ENCODE assay signal across 8 cellular contexts in the genomic region with DNA sequence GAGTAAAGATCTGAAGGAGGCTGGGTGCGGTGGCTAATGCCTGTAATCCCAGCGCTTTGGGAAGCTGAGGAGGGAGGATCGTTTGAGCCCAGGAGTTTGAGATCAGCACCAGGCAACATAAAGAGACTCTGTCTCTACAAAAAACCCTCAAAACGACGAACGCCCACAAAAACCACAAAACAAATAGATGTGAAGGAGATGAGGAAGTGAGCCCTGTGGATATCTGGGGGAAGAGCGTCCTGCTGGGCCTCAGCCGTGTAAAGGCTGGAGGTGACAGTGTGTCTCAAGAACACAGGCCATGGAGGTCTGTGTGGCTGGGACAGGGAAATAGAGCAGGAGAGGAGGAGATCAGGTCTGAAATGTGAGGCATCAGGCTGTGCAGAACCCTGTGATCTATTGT.
A peak's percentile ranks its signal among the peaks of the same experiment; 100 is the strongest.
DNase-seq lines count a peak whose midpoint lies in the region; ATAC-seq lines count a peak whose summit lies in the region.

No MANE protein-coding gene starts in this region.

- ATAC-seq in GM18498 (IDR thresholded peaks at IDR 0.05; ENCODE audit: unreplicated experiment) (peak; percentile 89), GM21717 (IDR thresholded peaks at IDR 0.05; ENCODE audit: unreplicated experiment) (peak; percentile 95)

- peaks cover 11% of the 10 kb centered on the region for H3K36me3 Mint-ChIP-seq in activated naive CD8-positive, alpha-beta T cell treated with anti-CD3 and anti-CD28 coated beads for 36 hours

- H3K27ac Mint-ChIP-seq in activated naive CD8-positive, alpha-beta T cell treated with anti-CD3 and anti-CD28 coated beads for 36 hours, result no peak overlapping the region

- no peaks in the 10 kb centered on the region for H3K27me3 Mint-ChIP-seq in activated naive CD8-positive, alpha-beta T cell treated with anti-CD3 and anti-CD28 coated beads for 36 hours

- no peak overlapping the region for H3K4me3 Mint-ChIP-seq in activated naive CD8-positive, alpha-beta T cell treated with anti-CD3 and anti-CD28 coated beads for 36 hours

- no peak overlapping the region for H3K4me3 ChIP-seq in Jurkat, Clone E6-1 (ENCODE audit: low read length)

- peaks cover 22% of the 10 kb centered on the region for H3K4me1 Mint-ChIP-seq in activated naive CD8-positive, alpha-beta T cell treated with anti-CD3 and anti-CD28 coated beads for 36 hours

- no peaks in the 10 kb centered on the region for H3K9me3 Mint-ChIP-seq in activated naive CD8-positive, alpha-beta T cell treated with anti-CD3 and anti-CD28 coated beads for 36 hours

- DNase-seq in Jurkat, Clone E6-1 (ENCODE audit: low read depth, low spot score), result peak; percentile 72
- DNase-seq in activated naive CD8-positive, alpha-beta T cell treated with anti-CD3 and anti-CD28 coated beads for 36 hours, result peak; percentile 2
- DNase-seq in NCI-H2081 treated with DMSO at 0.1 percent for 48 hours (lab: John Stamatoyannopoulos, UW), result no peak
- DNase-seq in retina, result no peak
- no peak for DNase-seq in activated effector memory CD4-positive, alpha-beta T cell treated with anti-CD3 and anti-CD28 coated beads, Interleukin-2, amount 50 U/mL, for 16 hours
- DNase-seq in D341Med (ENCODE audit: low spot score), result no peak

Comparison
In these comparisons a context has a peak if more than half of its experiments do, and no peak if none do; other contexts are left out.
1. DNase-seq: peak in Jurkat, Clone E6-1 (single experiment) and activated naive CD8-positive, alpha-beta T cell treated with anti-CD3 and anti-CD28 coated beads for 36 hours (single experiment); none in NCI-H2081 treated with DMSO at 0.1 percent for 48 hours (single experiment), retina (single experiment), activated effector memory CD4-positive, alpha-beta T cell treated with anti-CD3 and anti-CD28 coated beads, Interleukin-2, amount 50 U/mL, for 16 hours (single experiment) and D341Med (single experiment).